In the genomic region with DNA sequence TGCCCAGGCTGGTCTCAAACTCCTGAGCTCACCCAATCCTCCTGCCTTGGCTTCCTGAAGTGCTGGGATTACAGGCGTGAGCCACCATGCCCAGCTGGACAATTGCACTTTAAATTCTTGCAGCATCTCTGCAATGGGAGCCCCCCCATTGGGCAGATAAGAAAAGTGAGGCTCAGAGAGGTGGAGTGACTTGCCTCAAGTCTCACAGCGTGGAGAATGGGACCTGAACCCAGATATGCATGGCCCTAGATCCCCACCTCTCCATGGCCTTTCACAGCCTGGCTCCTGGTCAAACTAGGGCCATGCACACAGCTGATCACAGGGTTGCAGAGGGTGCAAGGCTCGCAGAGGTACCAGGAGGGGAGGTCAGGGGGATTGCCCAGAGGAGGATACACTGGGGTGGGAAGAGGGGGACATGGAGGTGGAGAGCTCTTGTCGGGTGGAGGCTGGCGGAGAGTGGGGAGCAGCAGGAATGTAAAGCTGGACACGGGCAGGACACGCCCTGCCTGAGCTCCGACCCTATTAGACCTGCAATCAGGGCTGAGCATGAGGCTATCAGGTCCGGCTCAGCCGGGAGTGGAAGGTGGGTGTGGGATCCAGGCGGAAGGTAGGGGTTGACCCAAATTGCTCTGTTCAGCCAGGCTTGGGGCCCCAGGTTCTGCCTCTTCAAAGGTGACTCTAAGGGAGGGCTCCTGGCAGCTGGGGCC, we compare ENCODE assay signal across 26 cellular contexts. TPM values are rescaled to one million over a fixed set of nuclear protein-coding genes. Genes with fewer than 3 reads are reported as not detected.
"Had no signal": no experiment of that assay in that cellular context is flagged by ENCODE, and none has a peak within 500 bp of the region (broad histone marks: within the 10 kb centered on the region; RNA-seq: fewer than 3 reads in every experiment).

No MANE protein-coding gene starts in this region.

- H3K36me3 Mint-ChIP-seq: activated naive CD8-positive, alpha-beta T cell treated with anti-CD3 and anti-CD28 coated beads, Interleukin-2, amount 10 ng/mL, durations not matched to agents 7 days and 5 days; stimulated activated effector memory CD8-positive, alpha-beta T cell treated with anti-CD3 and anti-CD28 coated beads, Interleukin-12 subunit alpha, Interleukin-12 subunit beta, amount 100 ng/mL, for 72 hours had no signal

- H3K27ac Mint-ChIP-seq: activated CD4-positive, alpha-beta T cell treated with anti-CD3 and anti-CD28 coated beads, Interleukin-2, amount 10 ng/mL, durations not matched to agents 24 days and 14 days; activated CD8-positive, alpha-beta T cell treated with anti-CD3 and anti-CD28 coated beads for 36 hours; activated naive CD8-positive, alpha-beta T cell treated with anti-CD3 and anti-CD28 coated beads, Interleukin-2, amount 10 ng/mL, durations not matched to agents 7 days and 5 days; activated T-helper 17 cell treated with anti-CD3 and anti-CD28 coated beads, Interleukin-2, amount 50 U/mL, for 72 hours; stimulated activated effector memory CD8-positive, alpha-beta T cell treated with anti-CD3 and anti-CD28 coated beads, Interleukin-12 subunit alpha, Interleukin-12 subunit beta, amount 100 ng/mL, for 72 hours; T-helper 2 cell treated with Interferon-gamma antibody and Interleukin-4, amounts not matched to agents 5 μg/mL and 100 μg/mL, for 36 hours had no signal

- H3K4me3 Mint-ChIP-seq: activated CD4-positive, alpha-beta T cell treated with anti-CD3 and anti-CD28 coated beads, Interleukin-2, amount 10 ng/mL, durations not matched to agents 24 days and 14 days; activated CD8-positive, alpha-beta T cell treated with anti-CD3 and anti-CD28 coated beads for 36 hours; activated naive CD8-positive, alpha-beta T cell treated with anti-CD3 and anti-CD28 coated beads, Interleukin-2, amount 10 ng/mL, durations not matched to agents 7 days and 5 days; activated T-helper 17 cell treated with anti-CD3 and anti-CD28 coated beads, Interleukin-2, amount 50 U/mL, for 72 hours; stimulated activated effector memory CD8-positive, alpha-beta T cell treated with anti-CD3 and anti-CD28 coated beads, Interleukin-12 subunit alpha, Interleukin-12 subunit beta, amount 100 ng/mL, for 72 hours; T-helper 2 cell treated with Interferon-gamma antibody and Interleukin-4, amounts not matched to agents 5 μg/mL and 100 μg/mL, for 36 hours had no signal

- H3K27me3 ChIP-seq: body of pancreas, ovary had no signal

- H3K9me3 ChIP-seq: body of pancreas, gastrocnemius medialis, left ventricle myocardium inferior, ovary, sigmoid colon, thoracic aorta, upper lobe of left lung had no signal

- ATAC-seq: activated CD8-positive, alpha-beta T cell treated with anti-CD3 and anti-CD28 coated beads for 36 hours; activated T-helper 17 cell treated with anti-CD3 and anti-CD28 coated beads, Interleukin-2, amount 50 U/mL, for 72 hours; body of pancreas; esophagus mucosa; gastrocnemius medialis; stimulated activated effector memory CD8-positive, alpha-beta T cell treated with anti-CD3 and anti-CD28 coated beads, Interleukin-12 subunit alpha, Interleukin-12 subunit beta, amount 100 ng/mL, for 72 hours had no signal

- H3K36me3 ChIP-seq: gastrocnemius medialis, left ventricle myocardium inferior, ovary, sigmoid colon, thoracic aorta, upper lobe of left lung had no signal

- FAIRE-seq: colon, endometrium had no signal

- H3K4me3 ChIP-seq: body of pancreas, gastrocnemius medialis, ovary, upper lobe of left lung had no signal

- DNase-seq: activated CD4-positive, alpha-beta T cell treated with anti-CD3 and anti-CD28 coated beads, Interleukin-2, amount 10 ng/mL, durations not matched to agents 24 days and 14 days; activated CD8-positive, alpha-beta T cell treated with anti-CD3 and anti-CD28 coated beads for 36 hours; activated naive CD4-positive, alpha-beta T cell treated with Interleukin-2 at 50 U/mL for 16 hours; activated naive CD8-positive, alpha-beta T cell treated with anti-CD3 and anti-CD28 coated beads, Interleukin-2, amount 10 ng/mL, durations not matched to agents 7 days and 5 days; activated T-cell treated with anti-CD3 and anti-CD28 coated beads, Interleukin-2, amount 50 U/mL, for 1 hour; amygdala; caudate nucleus; gastrocnemius medialis; head of caudate nucleus; left ventricle myocardium inferior; mammary epithelial cell; ovary; sigmoid colon; stimulated activated CD4-positive, alpha-beta T cell treated with anti-CD3 and anti-CD28 coated beads, Interleukin-4, amount 100 ng/mL, for 24 hours had no signal

- H3K27ac ChIP-seq: body of pancreas, gastrocnemius medialis, left ventricle myocardium inferior, ovary, sigmoid colon, thoracic aorta, upper lobe of left lung had no signal

- H3K9me3 Mint-ChIP-seq: activated CD4-positive, alpha-beta T cell treated with anti-CD3 and anti-CD28 coated beads, Interleukin-2, amount 10 ng/mL, durations not matched to agents 24 days and 14 days; activated CD8-positive, alpha-beta T cell treated with anti-CD3 and anti-CD28 coated beads for 36 hours; activated naive CD8-positive, alpha-beta T cell treated with anti-CD3 and anti-CD28 coated beads, Interleukin-2, amount 10 ng/mL, durations not matched to agents 7 days and 5 days; activated T-helper 17 cell treated with anti-CD3 and anti-CD28 coated beads, Interleukin-2, amount 50 U/mL, for 72 hours; stimulated activated effector memory CD8-positive, alpha-beta T cell treated with anti-CD3 and anti-CD28 coated beads, Interleukin-12 subunit alpha, Interleukin-12 subunit beta, amount 100 ng/mL, for 72 hours; T-helper 2 cell treated with Interferon-gamma antibody and Interleukin-4, amounts not matched to agents 5 μg/mL and 100 μg/mL, for 36 hours had no signal

RNA-seq across cellular contexts. Expression of gene EXOC3L4, which starts 6.9 kb away (rescaled TPM):
- total RNA-seq: activated CD4-positive, alpha-beta T cell treated with anti-CD3 and anti-CD28 coated beads, Interleukin-2, amount 10 ng/mL, durations not matched to agents 24 days and 14 days; activated CD8-positive, alpha-beta T cell treated with anti-CD3 and anti-CD28 coated beads for 36 hours; activated naive CD8-positive, alpha-beta T cell treated with anti-CD3 and anti-CD28 coated beads, Interleukin-2, amount 10 ng/mL, durations not matched to agents 7 days and 5 days; activated T-helper 17 cell treated with anti-CD3 and anti-CD28 coated beads, Interleukin-2, amount 50 U/mL, for 72 hours; mammary epithelial cell; pulmonary artery endothelial cell; thoracic aorta had no signal
- polyA plus RNA-seq: mammary epithelial cell, neural cell had no signal

RNA-seq across cellular contexts. Expression of gene LBHD2, which starts 17.4 kb away (rescaled TPM):
- total RNA-seq: activated CD4-positive, alpha-beta T cell treated with anti-CD3 and anti-CD28 coated beads, Interleukin-2, amount 10 ng/mL, durations not matched to agents 24 days and 14 days; activated CD8-positive, alpha-beta T cell treated with anti-CD3 and anti-CD28 coated beads for 36 hours; activated naive CD8-positive, alpha-beta T cell treated with anti-CD3 and anti-CD28 coated beads, Interleukin-2, amount 10 ng/mL, durations not matched to agents 7 days and 5 days; activated T-helper 17 cell treated with anti-CD3 and anti-CD28 coated beads, Interleukin-2, amount 50 U/mL, for 72 hours; body of pancreas; esophagus mucosa; gastrocnemius medialis; kidney epithelial cell; left ventricle myocardium inferior; mammary epithelial cell; pulmonary artery endothelial cell; sigmoid colon; thoracic aorta; upper lobe of left lung had no signal
- polyA plus RNA-seq: mammary epithelial cell, neural cell, ovary had no signal
